ENCODE assay signal across 16 cellular contexts in genomic region chr5:126512451-126512850, GRCh38.
"Had no signal": no experiment of that assay in that cellular context is flagged by ENCODE, and none has a peak within 500 bp of the region (broad histone marks: within the 10 kb centered on the region; RNA-seq: fewer than 3 reads in every experiment).

No MANE protein-coding gene starts in this region.

- H3K4me2 ChIP-seq: SK-N-SH had no signal

- H3K9me3 Mint-ChIP-seq: activated CD4-positive, alpha-beta T cell treated with anti-CD3 and anti-CD28 coated beads, Interleukin-2, amount 10 ng/mL, durations not matched to agents 7 days and 5 days; activated naive CD4-positive, alpha-beta T cell treated with anti-CD3 and anti-CD28 coated beads, Interleukin-2, amount 50 U/mL, for 24 hours; activated T-cell treated with anti-CD3 and anti-CD28 coated beads, Interleukin-2, amount 50 U/mL, for 4 hours had no signal

- H3K36me3 ChIP-seq: pancreas had no signal

- H3K27ac Mint-ChIP-seq: activated CD4-positive, alpha-beta T cell treated with anti-CD3 and anti-CD28 coated beads, Interleukin-2, amount 10 ng/mL, durations not matched to agents 7 days and 5 days; activated CD8-positive, alpha-beta T cell treated with anti-CD3 and anti-CD28 coated beads, Interleukin-2, amount 10 ng/mL, durations not matched to agents 7 days and 5 days had no signal

- H3K4me1 ChIP-seq: pancreas had no signal

- H3K9me3 ChIP-seq: pancreas, SK-N-SH had no signal

- DNase-seq: activated CD4-positive, alpha-beta T cell treated with anti-CD3 and anti-CD28 coated beads, Interleukin-2, amount 10 ng/mL, durations not matched to agents 7 days and 5 days; activated CD8-positive, alpha-beta T cell treated with anti-CD3 and anti-CD28 coated beads, Interleukin-2, amount 10 ng/mL, durations not matched to agents 7 days and 5 days; activated effector memory CD4-positive, alpha-beta T cell treated with Interleukin-2 at 50 U/mL for 16 hours; activated T-cell treated with anti-CD3 and anti-CD28 coated beads, Interleukin-2, amount 50 U/mL, for 4 hours; effector CD4-positive, alpha-beta T cell; pancreas; SHP77 treated with DMSO at 0.1 percent for 48 hours; SK-N-SH; stimulated activated CD4-positive, alpha-beta T cell treated with anti-CD3 and anti-CD28 coated beads, Interleukin-12 subunit alpha, Interleukin-12 subunit beta, amount 100 ng/mL, for 4 hours; stimulated activated CD4-positive, alpha-beta T cell treated with anti-CD3 and anti-CD28 coated beads, Interleukin-1b, Interleukin-23, amount 100 ng/mL, for 48 hours; stimulated activated CD8-positive, alpha-beta memory T cell treated with anti-CD3 and anti-CD28 coated beads, Interleukin-4, amount 100 ng/mL, for 48 hours; stimulated activated naive CD4-positive, alpha-beta T cell; substantia nigra; T1000 had no signal

- H3K9ac ChIP-seq: SK-N-SH had no signal

- H3K27ac ChIP-seq: pancreas had no signal

- H3K36me3 Mint-ChIP-seq: activated naive CD4-positive, alpha-beta T cell treated with anti-CD3 and anti-CD28 coated beads, Interleukin-2, amount 50 U/mL, for 24 hours had no signal

- ATAC-seq: activated CD8-positive, alpha-beta T cell treated with anti-CD3 and anti-CD28 coated beads, Interleukin-2, amount 10 ng/mL, durations not matched to agents 7 days and 5 days; activated T-cell treated with anti-CD3 and anti-CD28 coated beads, Interleukin-2, amount 50 U/mL, for 4 hours; esophagus mucosa; pancreas had no signal

- H3K4me3 ChIP-seq: pancreas had no signal

- H3K27me3 ChIP-seq: pancreas had no signal

- H3K4me3 Mint-ChIP-seq: activated CD4-positive, alpha-beta T cell treated with anti-CD3 and anti-CD28 coated beads, Interleukin-2, amount 10 ng/mL, durations not matched to agents 7 days and 5 days; activated CD8-positive, alpha-beta T cell treated with anti-CD3 and anti-CD28 coated beads, Interleukin-2, amount 10 ng/mL, durations not matched to agents 7 days and 5 days; activated naive CD4-positive, alpha-beta T cell treated with anti-CD3 and anti-CD28 coated beads, Interleukin-2, amount 50 U/mL, for 24 hours; activated T-cell treated with anti-CD3 and anti-CD28 coated beads, Interleukin-2, amount 50 U/mL, for 4 hours had no signal

- H3K27me3 Mint-ChIP-seq: activated CD4-positive, alpha-beta T cell treated with anti-CD3 and anti-CD28 coated beads, Interleukin-2, amount 10 ng/mL, durations not matched to agents 7 days and 5 days; activated naive CD4-positive, alpha-beta T cell treated with anti-CD3 and anti-CD28 coated beads, Interleukin-2, amount 50 U/mL, for 24 hours had no signal
